26 cellular contexts compared by ENCODE assay signal in the genomic region with DNA sequence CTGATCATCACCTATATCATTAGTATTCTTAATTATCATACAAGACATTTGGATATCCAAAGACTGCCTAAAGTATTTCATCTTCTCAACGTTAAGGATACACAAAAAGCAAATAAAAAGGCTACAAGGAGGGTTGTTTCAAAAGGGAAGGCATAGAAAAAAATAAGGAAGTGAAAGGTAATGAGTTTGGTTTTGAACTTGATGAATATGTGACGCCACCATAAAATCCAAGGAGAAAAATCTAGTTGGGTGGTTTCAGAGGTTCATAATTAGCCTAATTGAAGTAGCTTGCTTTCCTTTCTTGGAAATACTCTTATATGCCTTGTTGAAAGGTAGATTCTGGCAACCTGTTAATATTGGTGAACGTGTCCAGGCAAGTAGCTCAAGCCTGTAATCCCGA.
"Had no signal": no experiment of that assay in that cellular context is flagged by ENCODE, and none has a peak within 500 bp of the region (broad histone marks: within the 10 kb centered on the region; RNA-seq: fewer than 3 reads in every experiment).

No MANE protein-coding gene starts in this region.

- H3K27ac ChIP-seq: HL-60, KMS-11, RWPE1, SJSA1, SK-N-MC had no signal

- H3K4me3 ChIP-seq: K562, SJSA1, SK-N-MC had no signal

- DNase-seq: Kasumi-1, MM.1S, NCI-H1048, NCI-H1105, NCI-H1417 treated with DMSO at 0.1 percent for 48 hours, NCI-H146, NCI-H1694 treated with DMSO at 0.1 percent for 48 hours, NCI-H1930, NCI-H2081, NCI-H2107, NCI-H2227 treated with DMSO at 0.1 percent for 48 hours, NCI-H446, NCI-H510A, NCI-H524 treated with DMSO at 0.1 percent for 48 hours, NCI-H69, NCI-H774, PC-3, SHP77 had no signal

- H3K9ac ChIP-seq: KMS-11 had no signal

- H3K27me3 ChIP-seq: SJSA1 had no signal

- ATAC-seq: K562, Panc1, PC-3 had no signal

- FAIRE-seq: HTR-8/SVneo, K562 had no signal

- H3K4me1 ChIP-seq: SJSA1 had no signal

- H3K4me2 ChIP-seq: KMS-11 had no signal

- H3K36me3 ChIP-seq: SJSA1 had no signal
